8 cellular contexts compared by ENCODE assay signal in the genomic region with DNA sequence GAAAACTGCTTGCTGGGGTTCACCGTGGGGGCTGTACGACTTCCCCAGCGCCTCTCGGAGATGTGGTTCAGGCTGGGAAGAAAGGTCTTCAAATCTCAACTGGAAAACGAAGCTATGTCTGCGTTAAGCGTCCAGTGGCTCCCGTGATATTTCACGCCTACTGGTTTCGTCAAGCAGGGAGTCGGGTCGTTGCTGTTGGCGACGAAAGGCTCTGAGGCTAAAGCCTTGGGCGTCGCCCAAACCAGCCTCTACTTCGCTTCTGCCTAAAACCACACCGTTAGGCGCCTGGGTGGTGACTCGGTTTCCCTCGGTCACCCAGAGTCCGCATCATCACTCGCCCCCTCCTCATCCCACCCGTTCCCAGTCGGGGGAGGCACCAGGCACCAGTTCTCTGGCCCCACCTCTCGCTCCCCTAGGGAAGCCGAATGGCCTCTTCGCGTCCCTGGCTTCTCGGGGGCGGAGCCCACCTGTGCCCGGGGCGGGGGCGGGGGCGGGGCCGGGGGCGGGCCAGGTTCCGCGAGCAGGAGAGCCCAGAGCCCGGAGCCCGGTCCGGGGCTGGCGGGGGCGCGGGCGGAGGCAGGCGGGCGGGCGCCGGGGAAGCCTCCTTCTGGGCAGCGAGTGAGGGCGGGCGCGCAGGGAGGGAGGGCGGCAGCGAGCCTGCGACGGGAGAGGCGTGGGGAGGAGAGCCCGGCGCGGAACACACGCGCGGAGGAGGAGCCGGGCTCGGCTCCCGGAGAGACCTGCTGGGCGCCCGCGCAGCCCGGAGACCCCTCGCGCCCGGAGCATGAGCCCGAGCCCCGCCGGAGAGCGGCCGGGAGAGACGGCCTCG. TPM values are rescaled to one million over a fixed set of nuclear protein-coding genes. Genes with fewer than 3 reads are reported as not detected.
DNase-seq lines count a peak whose midpoint lies in the region; ATAC-seq and TF ChIP-seq lines count a peak whose summit lies in the region.

A gene (plus strand): TSS at position 510 of the 829 bp plus-strand sequence. CDS start 438 bp downstream, outside the sequence.

- peak within 1 kb of the TSS; percentile 57 for H3K4me3 Mint-ChIP-seq in dendritic cell treated with granulocyte-macrophage colony-stimulating factor and Interleukin-4, amounts not matched to agents 40 ng/mL and 50 ng/mL, for 4 days

- H3K4me1 ChIP-seq in right lobe of liver = peaks cover 0 to 5% (median 0%) of the 10 kb centered on the region in 4 donors

- no peak within 1 kb of the TSS for H3K27ac ChIP-seq in right lobe of liver

- H3K27me3 ChIP-seq in right lobe of liver = no peaks in the 10 kb centered on the region

- intact Hi-C loops in dendritic cell treated with granulocyte-macrophage colony-stimulating factor and Interleukin-4, amounts not matched to agents 40 ng/mL and 50 ng/mL, for 4 days (cut with micrococcal nuclease) = no loop called here
- intact Hi-C loops in right lobe of liver (cut with DNase I) = loop anchor here in 1 of 2 donors (5.0 kb wide), 1 partner anchor 93 kb away; no protein-coding TSS in a partner anchor

- H3K27me3 Mint-ChIP-seq in dendritic cell treated with granulocyte-macrophage colony-stimulating factor and Interleukin-4, amounts not matched to agents 40 ng/mL and 50 ng/mL, for 4 days = peaks cover 83% of the 10 kb centered on the region

- H3K9me3 Mint-ChIP-seq in dendritic cell treated with granulocyte-macrophage colony-stimulating factor and Interleukin-4, amounts not matched to agents 40 ng/mL and 50 ng/mL, for 4 days = no peaks in the 10 kb centered on the region

- H3K36me3 ChIP-seq in right lobe of liver = no peaks in the 10 kb centered on the region

- ATAC-seq in activated CD4-positive, CD25-positive, alpha-beta regulatory T cell treated with anti-CD3 and anti-CD28 coated beads, Interleukin-2, amount 50 U/mL, for 24 hours = peak; percentile 44 to 54
- peak; percentile 71 to 84 (median 81) for ATAC-seq in right lobe of liver

- 14% methylated on average over 9 of the region's 82 CpGs for WGBS in right lobe of liver (ENCODE audit: insufficient coverage, low coverage, low lambda C conversion rate, missing lambda C conversion rate)

- H3K9me3 ChIP-seq in right lobe of liver = no peaks in the 10 kb centered on the region

- H3K4me3 ChIP-seq in right lobe of liver = peak within 1 kb of the TSS; percentile 29 to 58 (median 46)

- no peaks in the 10 kb centered on the region for H3K36me3 Mint-ChIP-seq in dendritic cell treated with granulocyte-macrophage colony-stimulating factor and Interleukin-4, amounts not matched to agents 40 ng/mL and 50 ng/mL, for 4 days (ENCODE audit: low read depth)

- no peak within 1 kb of the TSS for H3K27ac Mint-ChIP-seq in dendritic cell treated with granulocyte-macrophage colony-stimulating factor and Interleukin-4, amounts not matched to agents 40 ng/mL and 50 ng/mL, for 4 days

- TF ChIP-seq CTCF in right lobe of liver (IDR thresholded peaks at IDR 0.05) = no peak

- DNase-seq in DMS53 treated with DMSO at 0.1 percent for 48 hours (lab: John Stamatoyannopoulos, UW; ENCODE audit: unreplicated experiment) = peak; percentile 88
- DNase-seq in MV-4-11 (lab: John Stamatoyannopoulos, UW) = peak; percentile 3
- DNase-seq in right lobe of liver = peak; percentile 47 to 60 (median 52)
- DNase-seq in stimulated activated CD8-positive, alpha-beta memory T cell treated with anti-CD3 and anti-CD28 coated beads, Interleukin-4, amount 100 ng/mL, for 24 hours (ENCODE audit: low read depth) = peak; percentile 20
- no peak for DNase-seq in HCEC 1CT
- DNase-seq in H4 (ENCODE audit: low spot score) = no peak

- peaks cover 11% of the 10 kb centered on the region for H3K4me1 Mint-ChIP-seq in dendritic cell treated with granulocyte-macrophage colony-stimulating factor and Interleukin-4, amounts not matched to agents 40 ng/mL and 50 ng/mL, for 4 days (ENCODE audit: low read depth)

- no peak for TF ChIP-seq POLR2A in right lobe of liver (IDR thresholded peaks at IDR 0.05)

RNA-seq across cellular contexts. Expression of the gene that starts here (rescaled TPM):
- 1 to 10 TPM in 1 of 6 experiments, under 1 TPM in 5; 0.12 to 2.0 (median 0.38) TPM for total RNA-seq in right lobe of liver
- 3.0 and 3.3 TPM in 2 replicates for total RNA-seq in H4 (2014; rRNA removed; shearing (Covaris generic))

Comparison
In these comparisons a context has a peak if more than half of its experiments do, and no peak if none do; other contexts are left out.
1. DNase-seq: peak in DMS53 treated with DMSO at 0.1 percent for 48 hours (single experiment), MV-4-11 (single experiment), right lobe of liver (3 of 3) and stimulated activated CD8-positive, alpha-beta memory T cell treated with anti-CD3 and anti-CD28 coated beads, Interleukin-4, amount 100 ng/mL, for 24 hours (single experiment); none in HCEC 1CT (single experiment) and H4 (single experiment).